22 cellular contexts compared by ENCODE assay signal in genomic region chr2:186917866-186918265, GRCh38.
"Had no signal": no experiment of that assay in that cellular context is flagged by ENCODE, and none has a peak within 500 bp of the region (broad histone marks: within the 10 kb centered on the region; RNA-seq: fewer than 3 reads in every experiment).

No MANE protein-coding gene starts in this region.

- DNase-seq: activated CD4-positive, alpha-beta T cell treated with anti-CD3 and anti-CD28 coated beads for 1 hour; activated CD4-positive, alpha-beta T cell treated with anti-CD3 and anti-CD28 coated beads, Interleukin-2, amount 50 U/mL, for 48 hours; activated gamma-delta T cell treated with Interleukin-2 at 50 U/mL for 16 hours; amniotic stem cell; dermis blood vessel endothelial cell; effector memory CD4-positive, alpha-beta T cell; immature natural killer cell; kidney glomerular epithelial cell; left ventricle myocardium inferior; mucosa of descending colon; naive B cell; psoas muscle; right cardiac atrium; small intestine; stimulated activated CD4-positive, alpha-beta T cell treated with anti-CD3 and anti-CD28 coated beads, Interleukin-15, amount 100 ng/mL, for 24 hours; stimulated activated CD4-positive, alpha-beta T cell treated with anti-CD3 and anti-CD28 coated beads, Interleukin-2, amount 100 ng/mL, for 48 hours; T-helper 2 cell; transverse colon; WERI-Rb-1 had no signal

- ATAC-seq: activated naive CD4-positive, alpha-beta T cell treated with anti-CD3 and anti-CD28 coated beads, Interleukin-2, amount 50 U/mL, for 72 hours; mucosa of descending colon; psoas muscle; right cardiac atrium had no signal

- H3K27ac ChIP-seq: left ventricle myocardium inferior, neural progenitor cell, psoas muscle, transverse colon, vagina, WERI-Rb-1 had no signal

- H3K4me3 ChIP-seq: left ventricle myocardium inferior, mucosa of descending colon, neural progenitor cell, psoas muscle, transverse colon, vagina had no signal

- H3K9me3 ChIP-seq: left ventricle myocardium inferior, mucosa of descending colon, psoas muscle, transverse colon, vagina had no signal

- H3K4me1 ChIP-seq: left ventricle myocardium inferior, neural progenitor cell, psoas muscle, transverse colon, vagina had no signal

- H3K36me3 ChIP-seq: left ventricle myocardium inferior, neural progenitor cell, transverse colon, vagina, WERI-Rb-1 had no signal

- H3K27me3 ChIP-seq: neural progenitor cell, transverse colon, vagina had no signal
